1 cellular context compared by ENCODE assay signal in the genomic region with DNA sequence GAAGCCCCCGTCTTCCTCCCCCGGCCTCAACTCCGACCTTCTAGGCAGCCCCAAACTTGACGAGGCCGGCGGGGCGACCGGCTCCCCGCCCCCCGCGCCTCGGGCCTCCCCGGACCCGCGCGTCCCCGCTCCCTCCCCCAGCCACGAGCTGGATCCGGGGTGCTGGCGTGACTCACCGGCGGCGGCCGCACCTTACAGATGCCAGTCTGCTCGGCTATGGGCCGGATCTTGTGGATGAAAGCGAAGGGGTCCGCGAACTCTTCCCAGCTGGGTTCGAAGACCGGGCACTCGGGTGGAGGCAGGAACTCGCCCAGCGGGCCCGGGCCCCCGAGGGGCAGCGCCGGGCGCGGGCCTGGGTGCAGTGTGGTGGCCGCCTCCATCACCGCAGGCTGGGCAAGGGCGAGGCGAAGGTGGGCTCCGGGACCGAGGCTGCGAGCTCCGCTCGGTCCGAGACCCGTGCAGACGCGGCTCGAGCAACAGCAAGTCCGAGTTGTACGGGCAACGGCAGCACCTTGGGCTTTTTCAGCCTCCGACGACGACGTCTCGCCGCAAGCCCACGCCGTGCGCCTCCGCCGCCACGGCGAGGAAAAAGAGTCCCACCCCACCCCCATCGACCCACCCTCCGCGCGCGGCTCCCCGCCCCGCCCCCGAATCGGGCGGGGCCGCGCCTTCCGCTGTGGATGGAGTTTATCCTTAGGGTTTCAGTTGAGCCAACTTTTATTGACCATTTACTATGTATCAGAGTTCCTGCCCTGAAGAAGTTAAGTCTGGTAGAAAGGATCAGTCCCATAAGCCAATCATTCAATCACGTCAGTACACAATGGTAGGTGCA.
TF ChIP-seq lines count a peak whose summit lies in the region.

A gene (minus strand): TSS at position 496 of the 832 bp plus-strand sequence. CDS start 116 bp downstream, at position 380.

TF ChIP-seq in K562, 482 proteins besides CTCF, POLR2A, EP300 and RAD21 (continued from another document and continues in another):
- TF ChIP-seq, protein P1, sequence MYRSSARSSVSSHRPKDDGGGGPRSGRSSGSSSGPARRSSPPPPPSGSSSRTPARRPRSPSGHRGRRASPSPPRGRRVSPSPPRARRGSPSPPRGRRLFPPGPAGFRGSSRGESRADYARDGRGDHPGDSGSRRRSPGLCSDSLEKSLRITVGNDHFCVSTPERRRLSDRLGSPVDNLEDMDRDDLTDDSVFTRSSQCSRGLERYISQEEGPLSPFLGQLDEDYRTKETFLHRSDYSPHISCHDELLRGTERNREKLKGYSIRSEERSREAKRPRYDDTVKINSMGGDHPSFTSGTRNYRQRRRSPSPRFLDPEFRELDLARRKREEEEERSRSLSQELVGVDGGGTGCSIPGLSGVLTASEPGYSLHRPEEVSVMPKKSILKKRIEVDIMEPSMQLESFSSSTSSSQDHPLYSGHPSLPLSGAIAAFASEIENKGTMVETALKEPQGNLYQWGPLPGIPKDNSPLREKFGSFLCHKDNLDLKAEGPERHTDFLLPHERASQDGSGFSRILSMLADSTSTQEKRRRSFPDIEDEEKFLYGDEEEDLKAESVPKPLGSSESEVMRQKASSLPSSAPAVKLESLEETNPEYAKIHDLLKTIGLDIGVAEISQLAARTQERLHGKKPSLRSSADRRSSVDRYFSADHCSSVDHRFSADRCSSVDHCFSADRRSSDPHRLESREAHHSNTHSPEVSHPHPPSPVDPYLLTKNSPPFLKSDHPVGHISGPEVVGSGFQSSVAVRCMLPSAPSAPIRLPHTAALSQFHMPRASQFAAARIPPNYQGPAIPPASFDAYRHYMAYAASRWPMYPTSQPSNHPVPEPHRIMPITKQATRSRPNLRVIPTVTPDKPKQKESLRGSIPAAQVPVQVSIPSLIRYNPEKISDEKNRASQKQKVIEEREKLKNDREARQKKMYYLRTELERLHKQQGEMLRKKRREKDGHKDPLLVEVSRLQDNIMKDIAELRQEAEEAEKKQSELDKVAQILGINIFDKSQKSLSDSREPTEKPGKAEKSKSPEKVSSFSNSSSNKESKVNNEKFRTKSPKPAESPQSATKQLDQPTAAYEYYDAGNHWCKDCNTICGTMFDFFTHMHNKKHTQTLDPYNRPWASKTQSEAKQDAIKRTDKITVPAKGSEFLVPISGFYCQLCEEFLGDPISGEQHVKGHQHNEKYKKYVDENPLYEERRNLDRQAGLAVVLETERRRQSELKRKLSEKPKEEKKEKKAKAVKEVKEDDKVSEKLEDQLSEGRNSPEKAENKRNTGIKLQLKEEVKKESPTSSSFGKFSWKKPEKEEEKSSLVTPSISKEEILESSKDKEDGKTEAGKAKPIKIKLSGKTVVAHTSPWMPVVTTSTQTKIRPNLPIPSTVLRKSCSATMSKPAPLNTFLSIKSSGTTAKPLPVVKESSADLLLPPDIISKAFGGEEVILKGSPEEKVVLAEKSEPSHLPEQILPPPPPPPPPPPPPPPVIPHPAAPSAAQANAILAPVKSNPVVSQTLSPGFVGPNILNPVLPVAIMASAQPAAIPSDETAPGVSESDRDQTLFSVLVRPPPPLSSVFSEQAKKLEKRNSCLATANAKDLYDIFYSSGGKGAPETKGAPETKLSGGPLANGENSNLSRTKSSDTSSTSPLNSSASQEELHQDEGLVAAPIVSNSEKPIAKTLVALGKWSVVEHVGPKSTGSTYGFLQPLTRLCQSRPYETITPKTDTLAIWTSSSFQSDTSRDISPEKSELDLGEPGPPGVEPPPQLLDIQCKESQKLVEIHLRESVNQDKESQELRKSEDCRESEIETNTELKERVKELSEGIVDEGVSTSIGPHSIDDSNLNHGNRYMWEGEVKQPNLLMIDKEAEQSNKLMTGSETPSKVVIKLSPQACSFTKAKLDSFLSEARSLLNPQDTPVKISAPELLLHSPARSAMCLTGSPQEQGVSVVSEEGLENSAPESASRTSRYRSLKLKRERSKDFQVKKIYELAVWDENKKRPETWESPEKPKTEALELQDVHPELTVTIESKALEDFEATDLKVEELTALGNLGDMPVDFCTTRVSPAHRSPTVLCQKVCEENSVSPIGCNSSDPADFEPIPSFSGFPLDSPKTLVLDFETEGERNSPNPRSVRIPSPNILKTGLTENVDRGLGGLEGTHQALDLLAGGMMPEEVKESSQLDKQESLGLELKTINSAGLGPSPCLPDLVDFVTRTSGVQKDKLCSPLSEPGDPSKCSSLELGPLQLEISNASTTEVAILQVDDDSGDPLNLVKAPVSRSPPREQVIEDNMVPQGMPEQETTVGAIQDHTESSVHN (IDR thresholded peaks at IDR 0.05; ENCODE audit: borderline replicate concordance in 1 of 2, low read depth in 1 of 2), result no peak
- peak; percentile 35; the same call in 1 of the 2 replicates for TF ChIP-seq STAG1 (CRISPR knock-in tag; IDR thresholded peaks at IDR 0.05; ENCODE audit: borderline replicate concordance)
- TF ChIP-seq ZNF140 (CRISPR knock-in tag; IDR thresholded peaks at IDR 0.05), result no peak
- TF ChIP-seq, protein P2, sequence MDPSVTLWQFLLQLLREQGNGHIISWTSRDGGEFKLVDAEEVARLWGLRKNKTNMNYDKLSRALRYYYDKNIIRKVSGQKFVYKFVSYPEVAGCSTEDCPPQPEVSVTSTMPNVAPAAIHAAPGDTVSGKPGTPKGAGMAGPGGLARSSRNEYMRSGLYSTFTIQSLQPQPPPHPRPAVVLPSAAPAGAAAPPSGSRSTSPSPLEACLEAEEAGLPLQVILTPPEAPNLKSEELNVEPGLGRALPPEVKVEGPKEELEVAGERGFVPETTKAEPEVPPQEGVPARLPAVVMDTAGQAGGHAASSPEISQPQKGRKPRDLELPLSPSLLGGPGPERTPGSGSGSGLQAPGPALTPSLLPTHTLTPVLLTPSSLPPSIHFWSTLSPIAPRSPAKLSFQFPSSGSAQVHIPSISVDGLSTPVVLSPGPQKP (CRISPR knock-in tag; IDR thresholded peaks at IDR 0.05), result no peak
- TF ChIP-seq SIN3A (IDR thresholded peaks at IDR 0.05; ENCODE audit: borderline replicate concordance in 2 of 2, control insufficient read depth in 1 of 2, low read depth in 2 of 2, low read length in 2 of 2), result peak; percentile 95 to 96
- TF ChIP-seq PHB (CRISPR knock-in tag; IDR thresholded peaks at IDR 0.05), result 0 out of 2 replicates have a peak, but pooled peaks have one; percentile 74
- no peak for TF ChIP-seq ZNF76 (CRISPR knock-in tag; IDR thresholded peaks at IDR 0.05; ENCODE audit: borderline replicate concordance)
- no peak for TF ChIP-seq HMG20A (CRISPR knock-in tag; conservative IDR thresholded peaks at IDR 0.05)
- no peak for TF ChIP-seq FOXM1 (IDR thresholded peaks at IDR 0.05; ENCODE audit: low read depth)
- no peak for TF ChIP-seq FOXM1 (CRISPR knock-in tag; IDR thresholded peaks at IDR 0.05; ENCODE audit: low read depth)
- TF ChIP-seq, protein P3, sequence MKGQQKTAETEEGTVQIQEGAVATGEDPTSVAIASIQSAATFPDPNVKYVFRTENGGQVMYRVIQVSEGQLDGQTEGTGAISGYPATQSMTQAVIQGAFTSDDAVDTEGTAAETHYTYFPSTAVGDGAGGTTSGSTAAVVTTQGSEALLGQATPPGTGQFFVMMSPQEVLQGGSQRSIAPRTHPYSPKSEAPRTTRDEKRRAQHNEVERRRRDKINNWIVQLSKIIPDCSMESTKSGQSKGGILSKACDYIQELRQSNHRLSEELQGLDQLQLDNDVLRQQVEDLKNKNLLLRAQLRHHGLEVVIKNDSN (CRISPR knock-in tag; IDR thresholded peaks at IDR 0.05), result peak; percentile 32
- TF ChIP-seq ZNF445 (CRISPR knock-in tag; IDR thresholded peaks at IDR 0.05; ENCODE audit: low read depth), result no peak
- TF ChIP-seq ZNF232 (CRISPR knock-in tag; IDR thresholded peaks at IDR 0.05), result no peak
- TF ChIP-seq RBM34 (IDR thresholded peaks at IDR 0.05; ENCODE audit: borderline replicate concordance, insufficient read depth, low read length), result no peak
- TF ChIP-seq, protein P4, sequence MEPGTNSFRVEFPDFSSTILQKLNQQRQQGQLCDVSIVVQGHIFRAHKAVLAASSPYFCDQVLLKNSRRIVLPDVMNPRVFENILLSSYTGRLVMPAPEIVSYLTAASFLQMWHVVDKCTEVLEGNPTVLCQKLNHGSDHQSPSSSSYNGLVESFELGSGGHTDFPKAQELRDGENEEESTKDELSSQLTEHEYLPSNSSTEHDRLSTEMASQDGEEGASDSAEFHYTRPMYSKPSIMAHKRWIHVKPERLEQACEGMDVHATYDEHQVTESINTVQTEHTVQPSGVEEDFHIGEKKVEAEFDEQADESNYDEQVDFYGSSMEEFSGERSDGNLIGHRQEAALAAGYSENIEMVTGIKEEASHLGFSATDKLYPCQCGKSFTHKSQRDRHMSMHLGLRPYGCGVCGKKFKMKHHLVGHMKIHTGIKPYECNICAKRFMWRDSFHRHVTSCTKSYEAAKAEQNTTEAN (CRISPR knock-in tag; IDR thresholded peaks at IDR 0.05), result no peak
- TF ChIP-seq TAF15 (IDR thresholded peaks at IDR 0.05; ENCODE audit: low read depth, low read length), result no peak
- no peak for TF ChIP-seq MTA2 (IDR thresholded peaks at IDR 0.05; ENCODE audit: low read depth)
- TF ChIP-seq, protein P5, sequence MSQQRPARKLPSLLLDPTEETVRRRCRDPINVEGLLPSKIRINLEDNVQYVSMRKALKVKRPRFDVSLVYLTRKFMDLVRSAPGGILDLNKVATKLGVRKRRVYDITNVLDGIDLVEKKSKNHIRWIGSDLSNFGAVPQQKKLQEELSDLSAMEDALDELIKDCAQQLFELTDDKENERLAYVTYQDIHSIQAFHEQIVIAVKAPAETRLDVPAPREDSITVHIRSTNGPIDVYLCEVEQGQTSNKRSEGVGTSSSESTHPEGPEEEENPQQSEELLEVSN (IDR thresholded peaks at IDR 0.05; ENCODE audit: borderline replicate concordance in 1 of 2, extremely low read depth in 1 of 2, insufficient read depth in 1 of 2, insufficient read length in 1 of 2, low read depth in 1 of 2, low read length in 1 of 2, poor library complexity in 1 of 2, severe bottlenecking in 1 of 2), result peak; percentile 33 to 71
- no peak for TF ChIP-seq ARHGAP35 (IDR thresholded peaks at IDR 0.05; ENCODE audit: partially characterized antibody)
- no peak for TF ChIP-seq POLR3A (IDR thresholded peaks at IDR 0.05; ENCODE audit: borderline replicate concordance, extremely low read depth, insufficient read depth, insufficient read length)
- no peak for TF ChIP-seq BACH1 (tag; IDR thresholded peaks at IDR 0.05)
- TF ChIP-seq, protein P6, sequence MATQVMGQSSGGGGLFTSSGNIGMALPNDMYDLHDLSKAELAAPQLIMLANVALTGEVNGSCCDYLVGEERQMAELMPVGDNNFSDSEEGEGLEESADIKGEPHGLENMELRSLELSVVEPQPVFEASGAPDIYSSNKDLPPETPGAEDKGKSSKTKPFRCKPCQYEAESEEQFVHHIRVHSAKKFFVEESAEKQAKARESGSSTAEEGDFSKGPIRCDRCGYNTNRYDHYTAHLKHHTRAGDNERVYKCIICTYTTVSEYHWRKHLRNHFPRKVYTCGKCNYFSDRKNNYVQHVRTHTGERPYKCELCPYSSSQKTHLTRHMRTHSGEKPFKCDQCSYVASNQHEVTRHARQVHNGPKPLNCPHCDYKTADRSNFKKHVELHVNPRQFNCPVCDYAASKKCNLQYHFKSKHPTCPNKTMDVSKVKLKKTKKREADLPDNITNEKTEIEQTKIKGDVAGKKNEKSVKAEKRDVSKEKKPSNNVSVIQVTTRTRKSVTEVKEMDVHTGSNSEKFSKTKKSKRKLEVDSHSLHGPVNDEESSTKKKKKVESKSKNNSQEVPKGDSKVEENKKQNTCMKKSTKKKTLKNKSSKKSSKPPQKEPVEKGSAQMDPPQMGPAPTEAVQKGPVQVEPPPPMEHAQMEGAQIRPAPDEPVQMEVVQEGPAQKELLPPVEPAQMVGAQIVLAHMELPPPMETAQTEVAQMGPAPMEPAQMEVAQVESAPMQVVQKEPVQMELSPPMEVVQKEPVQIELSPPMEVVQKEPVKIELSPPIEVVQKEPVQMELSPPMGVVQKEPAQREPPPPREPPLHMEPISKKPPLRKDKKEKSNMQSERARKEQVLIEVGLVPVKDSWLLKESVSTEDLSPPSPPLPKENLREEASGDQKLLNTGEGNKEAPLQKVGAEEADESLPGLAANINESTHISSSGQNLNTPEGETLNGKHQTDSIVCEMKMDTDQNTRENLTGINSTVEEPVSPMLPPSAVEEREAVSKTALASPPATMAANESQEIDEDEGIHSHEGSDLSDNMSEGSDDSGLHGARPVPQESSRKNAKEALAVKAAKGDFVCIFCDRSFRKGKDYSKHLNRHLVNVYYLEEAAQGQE (CRISPR knock-in tag; IDR thresholded peaks at IDR 0.05; ENCODE audit: low read depth), result no peak
- TF ChIP-seq MYBL2 (IDR thresholded peaks at IDR 0.05; ENCODE audit: low read depth), result no peak
- TF ChIP-seq MYBL2 (CRISPR knock-in tag; IDR thresholded peaks at IDR 0.05; ENCODE audit: borderline replicate concordance), result no peak
- TF ChIP-seq ZNF3 (CRISPR knock-in tag; IDR thresholded peaks at IDR 0.05), result 0 out of 2 replicates have a peak, but pooled peaks have one; percentile 18
- no peak for TF ChIP-seq DNMT1 (IDR thresholded peaks at IDR 0.05)
- no peak for TF ChIP-seq ZSCAN32 (CRISPR knock-in tag; IDR thresholded peaks at IDR 0.05)
- TF ChIP-seq, protein P7, sequence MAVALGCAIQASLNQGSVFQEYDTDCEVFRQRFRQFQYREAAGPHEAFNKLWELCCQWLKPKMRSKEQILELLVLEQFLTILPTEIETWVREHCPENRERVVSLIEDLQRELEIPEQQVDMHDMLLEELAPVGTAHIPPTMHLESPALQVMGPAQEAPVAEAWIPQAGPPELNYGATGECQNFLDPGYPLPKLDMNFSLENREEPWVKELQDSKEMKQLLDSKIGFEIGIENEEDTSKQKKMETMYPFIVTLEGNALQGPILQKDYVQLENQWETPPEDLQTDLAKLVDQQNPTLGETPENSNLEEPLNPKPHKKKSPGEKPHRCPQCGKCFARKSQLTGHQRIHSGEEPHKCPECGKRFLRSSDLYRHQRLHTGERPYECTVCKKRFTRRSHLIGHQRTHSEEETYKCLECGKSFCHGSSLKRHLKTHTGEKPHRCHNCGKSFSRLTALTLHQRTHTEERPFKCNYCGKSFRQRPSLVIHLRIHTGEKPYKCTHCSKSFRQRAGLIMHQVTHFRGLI (CRISPR knock-in tag; IDR thresholded peaks at IDR 0.05), result no peak
- no peak for TF ChIP-seq ZFP36 (IDR thresholded peaks at IDR 0.05; ENCODE audit: low read depth, low read length, partially characterized antibody)
- no peak for TF ChIP-seq CBX5 (IDR thresholded peaks at IDR 0.05; ENCODE audit: borderline replicate concordance, low read depth)
- no peak for TF ChIP-seq ZNF184 (CRISPR knock-in tag; IDR thresholded peaks at IDR 0.05)
- TF ChIP-seq ESRRB (CRISPR knock-in tag; IDR thresholded peaks at IDR 0.05; ENCODE audit: borderline replicate concordance), result no peak
- peak; percentile 50; the same call in 1 of the 2 replicates for TF ChIP-seq ZBTB17 (CRISPR knock-in tag; IDR thresholded peaks at IDR 0.05)
- TF ChIP-seq, protein P8, sequence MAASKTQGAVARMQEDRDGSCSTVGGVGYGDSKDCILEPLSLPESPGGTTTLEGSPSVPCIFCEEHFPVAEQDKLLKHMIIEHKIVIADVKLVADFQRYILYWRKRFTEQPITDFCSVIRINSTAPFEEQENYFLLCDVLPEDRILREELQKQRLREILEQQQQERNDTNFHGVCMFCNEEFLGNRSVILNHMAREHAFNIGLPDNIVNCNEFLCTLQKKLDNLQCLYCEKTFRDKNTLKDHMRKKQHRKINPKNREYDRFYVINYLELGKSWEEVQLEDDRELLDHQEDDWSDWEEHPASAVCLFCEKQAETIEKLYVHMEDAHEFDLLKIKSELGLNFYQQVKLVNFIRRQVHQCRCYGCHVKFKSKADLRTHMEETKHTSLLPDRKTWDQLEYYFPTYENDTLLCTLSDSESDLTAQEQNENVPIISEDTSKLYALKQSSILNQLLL (CRISPR knock-in tag; IDR thresholded peaks at IDR 0.05; ENCODE audit: borderline replicate concordance), result no peak
- no peak for TF ChIP-seq ZNF239 (CRISPR knock-in tag; IDR thresholded peaks at IDR 0.05)
- no peak for TF ChIP-seq SMARCB1 (IDR thresholded peaks at IDR 0.05; ENCODE audit: insufficient read length, low read depth)
